1 cellular context compared by ENCODE assay signal in the genomic region with DNA sequence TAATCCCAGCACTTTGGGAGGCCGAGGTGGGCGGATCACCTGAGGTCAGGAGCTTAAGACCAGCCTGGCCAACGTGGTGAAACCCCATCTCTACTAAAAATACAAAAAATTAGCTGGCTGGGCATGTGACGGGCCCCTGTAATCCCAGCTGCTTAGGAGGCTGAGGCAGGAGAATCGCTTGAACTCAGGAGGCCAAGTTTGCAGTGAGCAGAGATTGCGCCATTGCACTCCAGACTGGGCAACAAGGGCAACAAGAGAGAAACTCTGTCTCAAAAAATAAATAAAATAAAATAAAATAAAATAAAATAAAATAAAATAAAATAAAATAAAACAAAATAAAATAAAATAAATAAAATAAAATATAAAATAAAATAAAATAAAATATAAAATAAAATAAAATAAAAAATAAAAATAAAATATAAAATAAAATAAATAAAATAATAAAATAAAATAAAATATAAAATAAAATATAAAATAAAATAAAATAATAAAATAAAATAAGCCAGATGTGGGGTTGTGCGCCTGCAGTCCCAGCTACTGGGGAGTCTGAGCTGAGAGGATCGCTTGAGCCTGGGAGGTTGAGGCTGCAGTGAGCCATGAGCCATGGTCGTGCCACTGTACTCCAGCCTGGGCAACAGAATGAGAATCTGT.
A peak's percentile ranks its signal among the peaks of the same experiment; 100 is the strongest.
TF ChIP-seq lines count a peak whose summit lies in the region.

No MANE protein-coding gene starts in this region.

TF ChIP-seq in HepG2, 621 proteins besides CTCF, POLR2A, EP300 and RAD21:
- TF ChIP-seq, protein P1, sequence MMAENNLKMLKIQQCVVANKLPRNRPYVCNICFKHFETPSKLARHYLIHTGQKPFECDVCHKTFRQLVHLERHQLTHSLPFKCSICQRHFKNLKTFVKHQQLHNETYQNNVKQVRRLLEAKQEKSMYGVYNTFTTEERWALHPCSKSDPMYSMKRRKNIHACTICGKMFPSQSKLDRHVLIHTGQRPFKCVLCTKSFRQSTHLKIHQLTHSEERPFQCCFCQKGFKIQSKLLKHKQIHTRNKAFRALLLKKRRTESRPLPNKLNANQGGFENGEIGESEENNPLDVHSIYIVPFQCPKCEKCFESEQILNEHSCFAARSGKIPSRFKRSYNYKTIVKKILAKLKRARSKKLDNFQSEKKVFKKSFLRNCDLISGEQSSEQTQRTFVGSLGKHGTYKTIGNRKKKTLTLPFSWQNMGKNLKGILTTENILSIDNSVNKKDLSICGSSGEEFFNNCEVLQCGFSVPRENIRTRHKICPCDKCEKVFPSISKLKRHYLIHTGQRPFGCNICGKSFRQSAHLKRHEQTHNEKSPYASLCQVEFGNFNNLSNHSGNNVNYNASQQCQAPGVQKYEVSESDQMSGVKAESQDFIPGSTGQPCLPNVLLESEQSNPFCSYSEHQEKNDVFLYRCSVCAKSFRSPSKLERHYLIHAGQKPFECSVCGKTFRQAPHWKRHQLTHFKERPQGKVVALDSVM (CRISPR knock-in tag; IDR thresholded peaks at IDR 0.05) = peak; percentile 61; the same call in 1 of the 2 replicates
TF ChIP-seq in HepG2: peak in this region for 1; not testable (repeated sequence) for 620.
